9 cellular contexts compared by ENCODE assay signal in the genomic region with DNA sequence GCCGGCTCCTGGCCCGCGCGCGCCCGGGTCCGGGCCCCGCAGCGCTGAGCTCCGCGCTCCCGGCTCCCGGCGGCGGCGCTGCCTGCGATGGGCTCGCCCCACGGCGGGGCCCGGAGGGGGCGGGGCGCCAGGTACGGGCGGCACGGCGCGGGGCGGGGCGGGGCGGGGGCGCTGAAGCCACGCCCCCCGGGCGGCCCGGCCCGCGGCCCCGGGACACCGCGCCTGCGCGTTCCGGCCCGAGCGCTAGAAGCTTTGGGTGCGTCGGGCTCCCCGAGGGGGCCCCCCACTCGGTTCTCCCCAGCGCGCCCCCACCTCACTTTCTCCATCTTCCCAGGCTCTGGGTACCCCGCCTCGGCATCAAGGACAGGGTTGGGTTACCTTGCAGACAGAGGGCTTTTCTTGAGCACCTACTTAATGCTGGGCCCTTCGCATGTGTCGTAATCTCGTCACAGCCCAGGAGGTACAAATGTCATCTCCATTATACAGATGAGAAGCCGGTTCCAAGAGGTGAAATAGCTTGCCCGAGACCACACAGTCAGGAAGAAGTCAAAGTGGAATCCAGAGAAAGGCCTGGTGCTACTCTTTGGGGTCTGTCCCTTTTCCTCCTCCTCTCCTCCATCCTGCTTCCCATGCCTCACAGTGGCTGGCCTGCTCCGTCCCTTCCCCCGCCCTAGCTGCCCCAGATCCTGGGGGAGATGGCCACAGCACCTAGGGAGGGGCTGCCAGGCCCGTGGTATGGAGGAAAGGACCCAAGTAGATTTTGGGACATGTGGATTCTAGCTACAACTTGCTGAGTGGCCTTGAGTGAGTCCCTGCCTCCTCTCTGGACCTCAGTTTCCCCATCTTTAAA. TPM values are rescaled to one million over a fixed set of nuclear protein-coding genes. Genes with fewer than 3 reads are reported as not detected.
A peak's percentile ranks its signal among the peaks of the same experiment; 100 is the strongest.
DNase-seq lines count a peak whose midpoint lies in the region; ATAC-seq and TF ChIP-seq lines count a peak whose summit lies in the region.
"Had no signal": no experiment of that assay in that cellular context is flagged by ENCODE, and none has a peak within 500 bp of the region (broad histone marks: within the 10 kb centered on the region; RNA-seq: fewer than 3 reads in every experiment).

No MANE protein-coding gene starts in this region.

- H3K27me3 ChIP-seq in SK-N-SH (ENCODE audit: insufficient read depth), result no peaks in the 10 kb centered on the region
- H3K27me3 ChIP-seq in sigmoid colon, result peaks cover 0 to 64% (median 28%) of the 10 kb centered on the region in 3 donors

- POLR2A ChIA-PET in SK-N-SH (lab: Yijun Ruan, JAX), result no interaction called here

- peak overlapping the region; percentile 72; the same call in 1 of the 2 replicates for H2AFZ ChIP-seq in SK-N-SH (ENCODE audit: low read depth)

- CTCF ChIA-PET in SK-N-SH (lab: Yijun Ruan, JAX), result interaction anchor here (1.0 to 1.1 kb wide), 2 partner anchors 37 to 76 kb away, joined by 3 to 5 read pairs; no protein-coding TSS in a partner anchor
- CTCF ChIA-PET in activated CD8-positive, alpha-beta memory T cell treated with anti-CD3 and anti-CD28 coated beads, Interleukin-2, amount 10 ng/mL, durations not matched to agents 7 days and 5 days (lab: Charles Lee), result interaction anchor here (1.1 to 1.6 kb wide), 3 partner anchors 16 to 390 kb away, joined by 3 to 4 read pairs (median 3); no protein-coding TSS in a partner anchor

- H3K4me1 ChIP-seq in SK-N-SH (ENCODE audit: control insufficient read depth in 1 of 2, insufficient read depth in 2 of 2, low read depth in 1 of 2, low read length in 1 of 2) (peaks cover 0 to 79% of the 10 kb centered on the region in 2 experiments; a peak in 1 of 4 replicates), sigmoid colon (peaks cover 0 to 12% (median 4%) of the 10 kb centered on the region in 4 donors)

- no peaks in the 10 kb centered on the region for H3K9me3 Mint-ChIP-seq in activated CD8-positive, alpha-beta memory T cell treated with anti-CD3 and anti-CD28 coated beads, Interleukin-2, amount 10 ng/mL, durations not matched to agents 7 days and 5 days (ENCODE audit: low read depth)

- TF ChIP-seq CTCF in SK-N-SH (IDR thresholded peaks at IDR 0.05) (no peak), fibroblast of the aortic adventitia (IDR thresholded peaks at IDR 0.05; ENCODE audit: insufficient read depth, low read length) (no peak), sigmoid colon (IDR thresholded peaks at IDR 0.05) (no peak)

- peaks cover 20% of the 10 kb centered on the region for H3K27me3 Mint-ChIP-seq in activated CD8-positive, alpha-beta memory T cell treated with anti-CD3 and anti-CD28 coated beads, Interleukin-2, amount 10 ng/mL, durations not matched to agents 7 days and 5 days

- TF ChIP-seq RAD21 in SK-N-SH (IDR thresholded peaks at IDR 0.05; ENCODE audit: low read length), result no peak

- H3K36me3 Mint-ChIP-seq in activated CD8-positive, alpha-beta memory T cell treated with anti-CD3 and anti-CD28 coated beads, Interleukin-2, amount 10 ng/mL, durations not matched to agents 7 days and 5 days, result no peaks in the 10 kb centered on the region

- H3K4me3 ChIP-seq in SK-N-SH (ENCODE audit: low read depth in 2 of 2, low read length in 1 of 2) (peak overlapping the region in 1 of 2 experiments; percentile 50; a peak in 2 of 4 replicates), fibroblast of the aortic adventitia (ENCODE audit: low read depth, low read length) (peak overlapping the region; percentile 48), sigmoid colon (peak overlapping the region in 3 of 4 donors; percentile 16 to 27 (median 27))

- no peaks in the 10 kb centered on the region for H3K36me3 ChIP-seq in SK-N-SH (replicated peaks in 1 of 2; ENCODE audit: control insufficient read depth in 1 of 2, insufficient read depth in 2 of 2, low read length in 1 of 2)
- H3K36me3 ChIP-seq in sigmoid colon, result no peaks in the 10 kb centered on the region

- 9% methylated on average over 15 of the region's 62 CpGs for WGBS in SK-N-SH (ENCODE audit: low lambda C conversion rate)
- WGBS in sigmoid colon, 2 donors, result 7 to 10% methylated on average over 62 of the region's 62 CpGs

- no peak overlapping the region for H3K9ac ChIP-seq in SK-N-SH

- H3K4me3 Mint-ChIP-seq in activated CD8-positive, alpha-beta memory T cell treated with anti-CD3 and anti-CD28 coated beads, Interleukin-2, amount 10 ng/mL, durations not matched to agents 7 days and 5 days, result peak overlapping the region; percentile 49

- DNase-seq in SK-N-SH (peak; percentile 94), fibroblast of the aortic adventitia (ENCODE audit: low read depth) (no peak), sigmoid colon (no peak), NCI-H510A treated with DMSO at 0.1 percent for 48 hours (lab: John Stamatoyannopoulos, UW) (no peak), NCI-H1417 treated with DMSO at 0.1 percent for 48 hours (lab: John Stamatoyannopoulos, UW) (no peak)
- DNase-seq in activated CD8-positive, alpha-beta memory T cell treated with anti-CD3 and anti-CD28 coated beads, Interleukin-2, amount 10 ng/mL, durations not matched to agents 7 days and 5 days, result peak; percentile 43
- DNase-seq: DND-41 had no signal

- H3K9me2 ChIP-seq in SK-N-SH, result no peaks in the 10 kb centered on the region

- H3K27ac Mint-ChIP-seq in activated CD8-positive, alpha-beta memory T cell treated with anti-CD3 and anti-CD28 coated beads, Interleukin-2, amount 10 ng/mL, durations not matched to agents 7 days and 5 days, result no peak overlapping the region

- TF ChIP-seq POLR2A in sigmoid colon (IDR thresholded peaks at IDR 0.05), result no peak

- H3K4me1 Mint-ChIP-seq in activated CD8-positive, alpha-beta memory T cell treated with anti-CD3 and anti-CD28 coated beads, Interleukin-2, amount 10 ng/mL, durations not matched to agents 7 days and 5 days, result peaks cover 4% of the 10 kb centered on the region

- no peaks in the 10 kb centered on the region for H3F3A ChIP-seq in SK-N-SH (replicated peaks; ENCODE audit: insufficient read depth)

- H3K4me2 ChIP-seq in SK-N-SH, result 0 out of 2 replicates have a peak overlapping the region, but pooled peaks have one; percentile 28

- H3K9me3 ChIP-seq in SK-N-SH (no peaks in the 10 kb centered on the region), sigmoid colon (no peaks in the 10 kb centered on the region)

- intact Hi-C loops in sigmoid colon (cut with DNase I), result no loop called here

- no peak for TF ChIP-seq EP300 in SK-N-SH (IDR thresholded peaks at IDR 0.05; ENCODE audit: borderline replicate concordance in 1 of 2, low read depth in 1 of 2, low read length in 1 of 2)
- no peak for TF ChIP-seq EP300 in sigmoid colon (IDR thresholded peaks at IDR 0.05)

- H3K27ac ChIP-seq in SK-N-SH (ENCODE audit: low read depth in 2 of 2, low read length in 1 of 2) (peak overlapping the region in 1 of 2 experiments; percentile 95; a peak in 2 of 4 replicates), sigmoid colon (no peak overlapping the region)

- no peaks in the 10 kb centered on the region for H3K79me2 ChIP-seq in SK-N-SH (ENCODE audit: insufficient read depth)

- no peak; the same call in 2 of the 3 replicates for ATAC-seq in SK-N-SH treated with all-trans-retinoic acid at 6 μM for 48 hours
- ATAC-seq in activated CD8-positive, alpha-beta memory T cell treated with anti-CD3 and anti-CD28 coated beads, Interleukin-2, amount 10 ng/mL, durations not matched to agents 7 days and 5 days, result peak; percentile 85
- no peak for ATAC-seq in HG03460 (IDR thresholded peaks at IDR 0.05; ENCODE audit: unreplicated experiment)

- no peaks in the 10 kb centered on the region for H4K20me1 ChIP-seq in SK-N-SH (ENCODE audit: insufficient read depth)

TF ChIP-seq in SK-N-SH, 30 proteins besides CTCF, POLR2A, EP300 and RAD21:
- TF ChIP-seq CHD2 (IDR thresholded peaks at IDR 0.05; ENCODE audit: low read length, partially characterized antibody) (no peak), NRF1 (IDR thresholded peaks at IDR 0.05; ENCODE audit: low read depth, low read length) (0 out of 2 replicates have a peak, but pooled peaks have one; percentile 29)

TF ChIP-seq in SK-N-SH treated with all-trans-retinoic acid at 6 μM for 48 hours, 23 proteins besides CTCF, POLR2A, EP300 and RAD21:
- TF ChIP-seq GLIS3 (CRISPR knock-in tag; IDR thresholded peaks at IDR 0.05) (no peak), OSR1 (CRISPR knock-in tag; IDR thresholded peaks at IDR 0.05) (no peak), ISL1 (CRISPR knock-in tag; IDR thresholded peaks at IDR 0.05) (no peak), ZNF8 (CRISPR knock-in tag; IDR thresholded peaks at IDR 0.05) (no peak), ZFP3 (CRISPR knock-in tag; IDR thresholded peaks at IDR 0.05) (no peak), PPARA (CRISPR knock-in tag; IDR thresholded peaks at IDR 0.05; ENCODE audit: borderline replicate concordance) (no peak), ZFP30 (CRISPR knock-in tag; IDR thresholded peaks at IDR 0.05) (no peak)
- TF ChIP-seq, protein P1, sequence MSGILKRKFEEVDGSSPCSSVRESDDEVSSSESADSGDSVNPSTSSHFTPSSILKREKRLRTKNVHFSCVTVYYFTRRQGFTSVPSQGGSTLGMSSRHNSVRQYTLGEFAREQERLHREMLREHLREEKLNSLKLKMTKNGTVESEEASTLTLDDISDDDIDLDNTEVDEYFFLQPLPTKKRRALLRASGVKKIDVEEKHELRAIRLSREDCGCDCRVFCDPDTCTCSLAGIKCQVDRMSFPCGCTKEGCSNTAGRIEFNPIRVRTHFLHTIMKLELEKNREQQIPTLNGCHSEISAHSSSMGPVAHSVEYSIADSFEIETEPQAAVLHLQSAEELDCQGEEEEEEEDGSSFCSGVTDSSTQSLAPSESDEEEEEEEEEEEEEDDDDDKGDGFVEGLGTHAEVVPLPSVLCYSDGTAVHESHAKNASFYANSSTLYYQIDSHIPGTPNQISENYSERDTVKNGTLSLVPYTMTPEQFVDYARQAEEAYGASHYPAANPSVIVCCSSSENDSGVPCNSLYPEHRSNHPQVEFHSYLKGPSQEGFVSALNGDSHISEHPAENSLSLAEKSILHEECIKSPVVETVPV (CRISPR knock-in tag; IDR thresholded peaks at IDR 0.05), result no peak

RNA-seq across cellular contexts. Expression of a gene that starts 46.5 kb away (rescaled TPM):
- polyA plus RNA-seq in SK-N-SH (2012; rRNA removed), result 0.78 and 0.99 TPM in 2 replicates
- 0.53 and 0.84 TPM in 2 replicates for polyA plus RNA-seq in SK-N-SH (2012; cell fraction: cytosol; rRNA removed)
- polyA plus RNA-seq in SK-N-SH (2012; cell fraction: nucleus; rRNA removed), result 0.89 and 1.3 TPM in 2 replicates
- total RNA-seq in activated CD8-positive, alpha-beta memory T cell treated with anti-CD3 and anti-CD28 coated beads, Interleukin-2, amount 10 ng/mL, durations not matched to agents 7 days and 5 days, result under 1 TPM; 0.12 to 0.29 TPM
- total RNA-seq in fibroblast of the aortic adventitia (ENCODE audit: low replicate concordance), result 0.08 and 0.09 TPM in 2 replicates
- total RNA-seq in sigmoid colon, result under 1 TPM in 3 of 4 donors, not detected in 1; 0.33 to 0.71 (median 0.54) TPM
- polyA plus RNA-seq in sigmoid colon, result 10 to 100 TPM; 24.3 to 47.4 (median 43.9) TPM

Comparison
In these comparisons a context has a peak if more than half of its experiments do, and no peak if none do; other contexts are left out.
1. DNase-seq: peak in SK-N-SH (single experiment) and activated CD8-positive, alpha-beta memory T cell treated with anti-CD3 and anti-CD28 coated beads, Interleukin-2, amount 10 ng/mL, durations not matched to agents 7 days and 5 days (single experiment); none in fibroblast of the aortic adventitia (single experiment), sigmoid colon (single experiment), NCI-H510A treated with DMSO at 0.1 percent for 48 hours (single experiment) and NCI-H1417 treated with DMSO at 0.1 percent for 48 hours (single experiment).